Comparison of ENCODE assay signal across 6 cellular contexts in genomic region chr12:123671876-123672275, GRCh38. TPM values are rescaled to one million over a fixed set of nuclear protein-coding genes. Genes with fewer than 3 reads are reported as not detected.
A peak's percentile ranks its signal among the peaks of the same experiment; 100 is the strongest.
DNase-seq lines count a peak whose midpoint lies in the region; ATAC-seq and TF ChIP-seq lines count a peak whose summit lies in the region.

No MANE protein-coding gene starts in this region.

- ATAC-seq in HG02884 (IDR thresholded peaks at IDR 0.05; ENCODE audit: unreplicated experiment): no peak

- no peak overlapping the region for H3K27ac ChIP-seq in rectal smooth muscle tissue (ENCODE audit: low read depth, low read length)

- peak; percentile 32 for DNase-seq in LHCN-M2 (ENCODE audit: low read depth)
- peak; percentile 52 for DNase-seq in choroid plexus epithelial cell (ENCODE audit: low read depth)
- DNase-seq in NCI-H2107 (lab: John Stamatoyannopoulos, UW): no peak
- no peak for DNase-seq in NCI-H524 treated with DMSO at 0.1 percent for 48 hours (lab: John Stamatoyannopoulos, UW)

- peaks cover 8% of the 10 kb centered on the region for H3K4me1 ChIP-seq in rectal smooth muscle tissue (ENCODE audit: control insufficient read depth, insufficient read depth, low read length)

- H3K9ac ChIP-seq in rectal smooth muscle tissue (ENCODE audit: low read length): no peak overlapping the region

- H3K27me3 ChIP-seq in rectal smooth muscle tissue (ENCODE audit: control insufficient read depth, insufficient read depth, low read length): no peaks in the 10 kb centered on the region

- H3K4me3 ChIP-seq in choroid plexus epithelial cell (ENCODE audit: low read depth, low read length): peak overlapping the region; percentile 73
- H3K4me3 ChIP-seq in rectal smooth muscle tissue (ENCODE audit: low read length): peak overlapping the region; percentile 96

- no peak for TF ChIP-seq CTCF in choroid plexus epithelial cell (conservative IDR thresholded peaks at IDR 0.05; ENCODE audit: low read depth, low read length)

- peaks cover 5% of the 10 kb centered on the region for H3K36me3 ChIP-seq in rectal smooth muscle tissue (ENCODE audit: control insufficient read depth, insufficient read depth, low read length)

RNA-seq across cellular contexts. Expression of gene TCTN2, which starts 1.0 kb away (rescaled TPM):
- 11.2 and 13.5 TPM in 2 replicates for total RNA-seq in LHCN-M2 (2014; rRNA removed)
- polyA plus RNA-seq in LHCN-M2 (2012): 6.2 TPM

RNA-seq across cellular contexts. Expression of gene GTF2H3, which starts 38.2 kb away (rescaled TPM):
- 40.0 and 46.2 TPM in 2 replicates for total RNA-seq in LHCN-M2 (2014; rRNA removed)
- 18.1 TPM for polyA plus RNA-seq in LHCN-M2 (2012)

RNA-seq across cellular contexts. Expression of gene EIF2B1, which starts 38.4 kb away (rescaled TPM):
- total RNA-seq in LHCN-M2 (2014; rRNA removed): 145 and 163 TPM in 2 replicates
- 38.0 TPM for polyA plus RNA-seq in LHCN-M2 (2012)

RNA-seq across cellular contexts. Expression of gene ATP6V0A2, which starts 40.3 kb away (rescaled TPM):
- 28.6 and 30.1 TPM in 2 replicates for total RNA-seq in LHCN-M2 (2014; rRNA removed)
- 9.7 TPM for polyA plus RNA-seq in LHCN-M2 (2012)

Comparison
In these comparisons a context has a peak if more than half of its experiments do, and no peak if none do; other contexts are left out.
1. DNase-seq: peak in LHCN-M2 (single experiment) and choroid plexus epithelial cell (single experiment); none in NCI-H2107 (single experiment) and NCI-H524 treated with DMSO at 0.1 percent for 48 hours (single experiment).